Comparison of ENCODE assay signal across 18 cellular contexts in the genomic region with DNA sequence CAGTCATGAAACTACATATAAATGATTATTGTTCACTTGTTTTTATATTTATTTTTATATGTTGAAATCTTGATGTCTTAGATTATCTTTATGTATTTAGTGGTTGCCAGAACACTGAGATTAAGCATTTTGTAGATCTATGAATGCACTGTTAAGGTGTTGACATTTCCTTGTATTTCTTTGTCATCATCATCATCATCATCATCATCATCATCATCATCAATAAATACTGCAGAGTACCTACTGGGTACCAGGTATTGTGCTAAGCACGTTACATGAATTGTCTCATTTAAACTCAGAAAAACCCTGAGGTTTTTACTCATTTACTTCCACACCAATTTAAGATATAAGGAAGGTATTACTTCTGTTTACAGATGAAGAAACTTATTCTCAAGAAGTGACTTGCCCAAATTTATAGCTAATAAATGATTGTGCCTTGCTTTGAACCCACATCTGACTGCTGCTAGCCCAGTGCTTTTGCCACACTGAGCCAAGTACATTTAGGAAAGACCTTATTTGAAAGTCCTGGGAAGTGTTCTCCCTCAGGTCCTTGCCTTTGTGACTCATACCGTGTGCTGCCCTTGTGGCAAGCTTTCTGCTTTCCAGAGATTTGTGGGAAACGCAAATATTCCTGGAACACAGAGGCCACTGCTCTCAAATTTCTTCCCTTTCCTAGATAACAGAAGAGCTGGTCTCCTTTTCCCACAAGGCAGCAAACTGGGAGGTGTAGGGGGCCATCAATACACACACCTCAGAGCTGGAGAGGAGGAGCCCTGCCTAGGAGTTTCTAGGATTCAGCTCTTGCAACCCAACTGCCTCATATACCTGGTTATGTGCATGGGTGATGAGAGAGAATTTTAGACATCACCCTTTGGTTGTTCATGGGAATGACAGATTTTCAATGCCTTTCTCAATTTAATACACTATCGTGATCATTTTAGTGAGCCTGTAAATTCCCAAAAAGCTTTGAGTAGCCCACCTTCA.
DNase-seq lines count a peak whose midpoint lies in the region; ATAC-seq and TF ChIP-seq lines count a peak whose summit lies in the region.
"Had no signal": no experiment of that assay in that cellular context is flagged by ENCODE, and none has a peak within 500 bp of the region (broad histone marks: within the 10 kb centered on the region; RNA-seq: fewer than 3 reads in every experiment).

No MANE protein-coding gene starts in this region.

- no peaks in the 10 kb centered on the region for H3K27me3 ChIP-seq in mesenchymal stem cell (ENCODE audit: control insufficient read depth in 1 of 2, insufficient read depth in 1 of 2, low read length in 2 of 2)

- H2BK120ac ChIP-seq in mesenchymal stem cell (ENCODE audit: low read depth, low read length), result no peak overlapping the region

- H3K18ac ChIP-seq in mesenchymal stem cell (ENCODE audit: low read depth in 1 of 2, low read length in 2 of 2), result no peak overlapping the region

- H4K91ac ChIP-seq in mesenchymal stem cell (ENCODE audit: low read length), result no peak overlapping the region

- no peak overlapping the region for H2AFZ ChIP-seq in mesenchymal stem cell (ENCODE audit: low read depth, low read length)

- H3K4ac ChIP-seq in mesenchymal stem cell (ENCODE audit: low read depth in 1 of 2, low read length in 2 of 2), result no peak overlapping the region

- no peak overlapping the region for H3K27ac ChIP-seq in mesenchymal stem cell (ENCODE audit: low read length, poor library complexity, severe bottlenecking)
- H3K27ac ChIP-seq: WERI-Rb-1 had no signal

- peaks cover 4% of the 10 kb centered on the region for H3K4me1 ChIP-seq in mesenchymal stem cell (ENCODE audit: control insufficient read depth, insufficient read depth, low read depth, low read length)

- no peak overlapping the region for H3K9ac ChIP-seq in mesenchymal stem cell (ENCODE audit: low read length)

- no peak overlapping the region for H4K8ac ChIP-seq in mesenchymal stem cell (ENCODE audit: low read length)

- ATAC-seq in HG02763 (IDR thresholded peaks at IDR 0.05; ENCODE audit: unreplicated experiment), result no peak
- ATAC-seq: activated naive CD8-positive, alpha-beta T cell treated with anti-CD3 and anti-CD28 coated beads, Interleukin-2, amount 50 U/mL, for 24 hours had no signal

- TF ChIP-seq CTCF in AG09319 (IDR thresholded peaks at IDR 0.05; ENCODE audit: low read depth, low read length) (no peak), astrocyte of the spinal cord (IDR thresholded peaks at IDR 0.05; ENCODE audit: low read depth, low read length) (no peak)

- no peaks in the 10 kb centered on the region for H3K9me3 Mint-ChIP-seq in activated naive CD4-positive, alpha-beta T cell treated with anti-CD3 and anti-CD28 coated beads, Interleukin-2, amount 10 ng/mL, durations not matched to agents 7 days and 5 days
- H3K9me3 Mint-ChIP-seq: activated naive CD8-positive, alpha-beta T cell treated with anti-CD3 and anti-CD28 coated beads, Interleukin-2, amount 50 U/mL, for 24 hours; CD4-positive, CD25-positive, alpha-beta regulatory T cell; stimulated activated naive CD8-positive, alpha-beta T cell treated with anti-CD3 and anti-CD28 coated beads, Interleukin-15, Interleukin-2, amounts not matched to agents 100 ng/mL and 50 ng/mL, for 24 hours had no signal

- H2BK15ac ChIP-seq in mesenchymal stem cell (ENCODE audit: low read depth, poor library complexity, severe bottlenecking), result no peak overlapping the region

- H3K4me3 ChIP-seq in astrocyte of the spinal cord (ENCODE audit: low read depth, low read length) (no peak overlapping the region), mesenchymal stem cell (ENCODE audit: insufficient read depth in 1 of 2, low read depth in 1 of 2, low read length in 2 of 2) (no peak overlapping the region)

- H3K14ac ChIP-seq in mesenchymal stem cell (ENCODE audit: low read length in 2 of 2), result no peak overlapping the region

- H3K36me3 Mint-ChIP-seq in activated naive CD4-positive, alpha-beta T cell treated with anti-CD3 and anti-CD28 coated beads, Interleukin-2, amount 10 ng/mL, durations not matched to agents 7 days and 5 days, result no peaks in the 10 kb centered on the region

- no peak overlapping the region for H2BK12ac ChIP-seq in mesenchymal stem cell (ENCODE audit: low read length in 2 of 2)

- no peak overlapping the region for H3K4me2 ChIP-seq in mesenchymal stem cell (ENCODE audit: low read length, poor library complexity, severe bottlenecking)

- no peak overlapping the region for H3K27ac Mint-ChIP-seq in activated naive CD4-positive, alpha-beta T cell treated with anti-CD3 and anti-CD28 coated beads, Interleukin-2, amount 10 ng/mL, durations not matched to agents 7 days and 5 days
- H3K27ac Mint-ChIP-seq: activated naive CD8-positive, alpha-beta T cell treated with anti-CD3 and anti-CD28 coated beads, Interleukin-2, amount 50 U/mL, for 24 hours; CD4-positive, CD25-positive, alpha-beta regulatory T cell; stimulated activated naive CD8-positive, alpha-beta T cell treated with anti-CD3 and anti-CD28 coated beads, Interleukin-15, Interleukin-2, amounts not matched to agents 100 ng/mL and 50 ng/mL, for 24 hours had no signal

- H3K9me3 ChIP-seq in mesenchymal stem cell (ENCODE audit: control insufficient read depth, low read length), result no peaks in the 10 kb centered on the region

- in situ Hi-C loops in astrocyte of the spinal cord (cut with HindIII; ENCODE audit: low sequenced_read_pairs), result no loop called here

- H3K36me3 ChIP-seq in mesenchymal stem cell (ENCODE audit: control insufficient read depth in 1 of 2, insufficient read depth in 2 of 2, low read depth in 1 of 2, low read length in 2 of 2), result no peaks in the 10 kb centered on the region
- H3K36me3 ChIP-seq: WERI-Rb-1 had no signal

- no peaks in the 10 kb centered on the region for H3K79me1 ChIP-seq in mesenchymal stem cell (replicated peaks; ENCODE audit: low read length, poor library complexity, severe bottlenecking)

- peak; percentile 16 for DNase-seq in AG09319 (ENCODE audit: extremely low read depth, low read depth)
- DNase-seq in HS-27A (ENCODE audit: low read depth), result peak; percentile 30
- DNase-seq in astrocyte of the spinal cord (ENCODE audit: low read depth, low spot score), result peak; percentile 81
- peak; percentile 71 for DNase-seq in mesenchymal stem cell
- DNase-seq in cerebellum (ENCODE audit: low spot score), result no peak
- no peak for DNase-seq in mesenteric fat pad (ENCODE audit: low spot score)
- no peak for DNase-seq in activated naive CD4-positive, alpha-beta T cell treated with anti-CD3 and anti-CD28 coated beads, Interleukin-2, amount 10 ng/mL, durations not matched to agents 7 days and 5 days
- DNase-seq: activated naive CD8-positive, alpha-beta T cell treated with anti-CD3 and anti-CD28 coated beads, Interleukin-2, amount 50 U/mL, for 24 hours; CD4-positive, CD25-positive, alpha-beta regulatory T cell; effector CD8-positive, alpha-beta T cell; hypothalamus; NCI-H1092 treated with DMSO at 0.1 percent for 48 hours; NCI-H524 treated with DMSO at 0.1 percent for 48 hours; Right ventricle myocardium superior; stimulated activated CD4-positive, alpha-beta T cell treated with anti-CD3 and anti-CD28 coated beads, Interleukin-4, amount 100 ng/mL, for 4 hours; WERI-Rb-1 had no signal

- H2BK5ac ChIP-seq in mesenchymal stem cell (ENCODE audit: low read depth, low read length, poor library complexity, severe bottlenecking), result no peak overlapping the region

- no peak overlapping the region for H3K23ac ChIP-seq in mesenchymal stem cell (ENCODE audit: low read length in 2 of 2)

- H2AK5ac ChIP-seq in mesenchymal stem cell (ENCODE audit: low read length, severe bottlenecking), result no peak overlapping the region

- H3K27me3 Mint-ChIP-seq in activated naive CD4-positive, alpha-beta T cell treated with anti-CD3 and anti-CD28 coated beads, Interleukin-2, amount 10 ng/mL, durations not matched to agents 7 days and 5 days, result peaks cover 4% of the 10 kb centered on the region
- H3K27me3 Mint-ChIP-seq: activated naive CD8-positive, alpha-beta T cell treated with anti-CD3 and anti-CD28 coated beads, Interleukin-2, amount 50 U/mL, for 24 hours; stimulated activated naive CD8-positive, alpha-beta T cell treated with anti-CD3 and anti-CD28 coated beads, Interleukin-15, Interleukin-2, amounts not matched to agents 100 ng/mL and 50 ng/mL, for 24 hours had no signal

- no peak overlapping the region for H3K4me3 Mint-ChIP-seq in activated naive CD4-positive, alpha-beta T cell treated with anti-CD3 and anti-CD28 coated beads, Interleukin-2, amount 10 ng/mL, durations not matched to agents 7 days and 5 days
- H3K4me3 Mint-ChIP-seq: activated naive CD8-positive, alpha-beta T cell treated with anti-CD3 and anti-CD28 coated beads, Interleukin-2, amount 50 U/mL, for 24 hours; CD4-positive, CD25-positive, alpha-beta regulatory T cell; stimulated activated naive CD8-positive, alpha-beta T cell treated with anti-CD3 and anti-CD28 coated beads, Interleukin-15, Interleukin-2, amounts not matched to agents 100 ng/mL and 50 ng/mL, for 24 hours had no signal

- CTCF ChIA-PET in activated naive CD4-positive, alpha-beta T cell treated with anti-CD3 and anti-CD28 coated beads, Interleukin-2, amount 10 ng/mL, durations not matched to agents 7 days and 5 days (lab: Charles Lee), result no interaction called here

- peaks cover 2% of the 10 kb centered on the region for H3K4me1 Mint-ChIP-seq in activated naive CD4-positive, alpha-beta T cell treated with anti-CD3 and anti-CD28 coated beads, Interleukin-2, amount 10 ng/mL, durations not matched to agents 7 days and 5 days
- H3K4me1 Mint-ChIP-seq: activated naive CD8-positive, alpha-beta T cell treated with anti-CD3 and anti-CD28 coated beads, Interleukin-2, amount 50 U/mL, for 24 hours; CD4-positive, CD25-positive, alpha-beta regulatory T cell had no signal

- 45% methylated on average over 4 of the region's 4 CpGs for WGBS in mesenchymal stem cell

Comparison
In these comparisons a context has a peak if more than half of its experiments do, and no peak if none do; other contexts are left out.
1. DNase-seq: peak in AG09319 (single experiment), HS-27A (single experiment), astrocyte of the spinal cord (single experiment) and mesenchymal stem cell (single experiment); none in cerebellum (single experiment), mesenteric fat pad (single experiment) and activated naive CD4-positive, alpha-beta T cell treated with anti-CD3 and anti-CD28 coated beads, Interleukin-2, amount 10 ng/mL, durations not matched to agents 7 days and 5 days (single experiment).